10 cellular contexts compared by ENCODE assay signal in genomic region chr5:17118631-17119030, GRCh38.
A peak's percentile ranks its signal among the peaks of the same experiment; 100 is the strongest.
DNase-seq lines count a peak whose midpoint lies in the region; ATAC-seq, FAIRE-seq and TF ChIP-seq lines count a peak whose summit lies in the region.
"Had no signal": no experiment of that assay in that cellular context is flagged by ENCODE, and none has a peak within 500 bp of the region (broad histone marks: within the 10 kb centered on the region; RNA-seq: fewer than 3 reads in every experiment).

No MANE protein-coding gene starts in this region.

- H3K27me3 ChIP-seq in bronchial epithelial cell (ENCODE audit: control insufficient read depth, insufficient read depth, low read length) (no peaks in the 10 kb centered on the region), lung (ENCODE audit: control insufficient read depth, insufficient read depth) (no peaks in the 10 kb centered on the region)
- H3K27me3 ChIP-seq: suprapubic skin had no signal

- DNase-seq in AG08396 (ENCODE audit: low spot score) = peak; percentile 81
- DNase-seq in NB4 (ENCODE audit: low read depth) = peak; percentile 99
- DNase-seq in bronchial epithelial cell (ENCODE audit: low read depth) = peak; percentile 98
- peak; percentile 65 for DNase-seq in lung (ENCODE audit: low spot score)
- no peak for DNase-seq in GOT3 (lab: John Stamatoyannopoulos, UW)

- peak; percentile 65 for ATAC-seq in GM21360 (IDR thresholded peaks at IDR 0.05; ENCODE audit: unreplicated experiment)
- peak; percentile 85 for ATAC-seq in lung (ENCODE audit: insufficient read depth, low FRiP score)
- no peak for ATAC-seq in HG02840 (IDR thresholded peaks at IDR 0.05; ENCODE audit: low FRiP score, unreplicated experiment)
- ATAC-seq in GM18873 (IDR thresholded peaks at IDR 0.05; ENCODE audit: low FRiP score, unreplicated experiment) = no peak

- FAIRE-seq in bronchial epithelial cell (lab: Jason Lieb, UNC) = no peak
- FAIRE-seq: colon had no signal

- H3K4me3 ChIP-seq in NB4 (ENCODE audit: low read depth, low read length) (no peak overlapping the region), bronchial epithelial cell (ENCODE audit: low read depth, low read length) (no peak overlapping the region), lung (no peak overlapping the region)
- H3K4me3 ChIP-seq: suprapubic skin had no signal

- H3K27ac ChIP-seq in lung (ENCODE audit: low read depth in 1 of 2, low read length in 1 of 2) = peak overlapping the region in 1 of 2 donors; percentile 52
- H3K27ac ChIP-seq: suprapubic skin had no signal

- H3K9me3 ChIP-seq in lung (ENCODE audit: control insufficient read depth in 2 of 2, insufficient read depth in 1 of 2, low read length in 1 of 2) = no peaks in the 10 kb centered on the region
- H3K9me3 ChIP-seq: suprapubic skin had no signal

- TF ChIP-seq CTCF in NB4 (IDR thresholded peaks at IDR 0.05; ENCODE audit: low read depth, low read length) = no peak
- no peak for TF ChIP-seq CTCF in bronchial epithelial cell (IDR thresholded peaks at IDR 0.05; ENCODE audit: insufficient read depth, low read length, severe bottlenecking)
- no peak for TF ChIP-seq CTCF in lung (IDR thresholded peaks at IDR 0.05; ENCODE audit: control extremely low read depth, extremely low read depth)

- TF ChIP-seq POLR2A in NB4 (IDR thresholded peaks at IDR 0.05; ENCODE audit: extremely low read depth, insufficient read length) = peak; percentile 39

- WGBS in lung, 2 donors = 19 to 40% methylated on average over 9 of the region's 9 CpGs

- peaks cover 0 to 4% of the 10 kb centered on the region in 2 donors for H3K4me1 ChIP-seq in lung (ENCODE audit: control insufficient read depth in 2 of 2, insufficient read depth in 2 of 2, low read length in 2 of 2)

- no peaks in the 10 kb centered on the region for H3K36me3 ChIP-seq in bronchial epithelial cell (ENCODE audit: control insufficient read depth, insufficient read depth, low read length)
- no peaks in the 10 kb centered on the region for H3K36me3 ChIP-seq in lung (ENCODE audit: control insufficient read depth in 2 of 2, insufficient read depth in 2 of 2, low read length in 2 of 2)
- H3K36me3 ChIP-seq: suprapubic skin had no signal

Comparison
In these comparisons a context has a peak if more than half of its experiments do, and no peak if none do; other contexts are left out.
1. ATAC-seq: peak in GM21360 (single experiment) and lung (single experiment); none in HG02840 (single experiment) and GM18873 (single experiment).